Comparison of ENCODE assay signal across 17 cellular contexts in genomic region chr14:47057364-47057763, GRCh38.
DNase-seq lines count a peak whose midpoint lies in the region; TF ChIP-seq lines count a peak whose summit lies in the region.
"Had no signal": no experiment of that assay in that cellular context is flagged by ENCODE, and none has a peak within 500 bp of the region (broad histone marks: within the 10 kb centered on the region; RNA-seq: fewer than 3 reads in every experiment).

No MANE protein-coding gene starts in this region.

- H4K91ac ChIP-seq in H9 (ENCODE audit: insufficient read length, low read depth, low read length): no peak overlapping the region
- no peak overlapping the region for H4K91ac ChIP-seq in neuronal stem cell (ENCODE audit: low read depth, low read length, poor library complexity)

- no peaks in the 10 kb centered on the region for H3K79me2 ChIP-seq in H9 (ENCODE audit: insufficient read depth, low read length)
- no peaks in the 10 kb centered on the region for H3K79me2 ChIP-seq in Karpas-422 (ENCODE audit: low read length)

- H2BK12ac ChIP-seq in H9 (ENCODE audit: insufficient read length, low read depth, low read length) (no peak overlapping the region), neuronal stem cell (ENCODE audit: low read length) (no peak overlapping the region)

- no peaks in the 10 kb centered on the region; a peak in 1 of 7 replicates for H3K36me3 Mint-ChIP-seq in H9 (ENCODE audit: insufficient read depth in 1 of 3, low read depth in 3 of 3)
- H3K36me3 Mint-ChIP-seq: CD8-positive, alpha-beta T cell had no signal

- H2BK15ac ChIP-seq in H9 (ENCODE audit: low read depth, low read length): no peak overlapping the region
- H2BK15ac ChIP-seq in neuronal stem cell (ENCODE audit: low read length): no peak overlapping the region

- H4K20me1 ChIP-seq in H9 (ENCODE audit: control insufficient read depth, insufficient read depth, insufficient read length): no peaks in the 10 kb centered on the region
- no peaks in the 10 kb centered on the region for H4K20me1 ChIP-seq in Karpas-422 (ENCODE audit: insufficient read depth, low read depth, low read length)
- H4K20me1 ChIP-seq: BLaER1 treated with 17β-estradiol and CSF1 and Interleukin-3, amounts not matched to agents 10 nM and 100 nM had no signal

- H3K27ac ChIP-seq in H9 (ENCODE audit: insufficient read length, low read depth, low read length) (no peak overlapping the region), Karpas-422 (ENCODE audit: low read length) (no peak overlapping the region), neuronal stem cell (replicated peaks; ENCODE audit: low read length) (no peak overlapping the region)
- H3K27ac ChIP-seq: BLaER1 treated with 17β-estradiol and CSF1 and Interleukin-3, amounts not matched to agents 10 nM and 100 nM; C4-2B had no signal

- no peak overlapping the region for H2AK5ac ChIP-seq in H9 (ENCODE audit: insufficient read length, low read length)
- H2AK5ac ChIP-seq in neuronal stem cell (ENCODE audit: low read depth, low read length): no peak overlapping the region

- H3K23ac ChIP-seq in H9 (ENCODE audit: insufficient read length, low read depth, low read length) (no peak overlapping the region), neuronal stem cell (ENCODE audit: low read depth, low read length, poor library complexity) (no peak overlapping the region)

- H3K23me2 ChIP-seq in H9 (ENCODE audit: insufficient read length, low read depth, low read length, poor library complexity, severe bottlenecking): no peaks in the 10 kb centered on the region

- H2BK120ac ChIP-seq in H9 (ENCODE audit: low read depth, low read length, poor library complexity, severe bottlenecking): no peak overlapping the region
- H2BK120ac ChIP-seq in neuronal stem cell (ENCODE audit: low read depth, low read length): no peak overlapping the region

- H3K4ac ChIP-seq in H9 (ENCODE audit: low read depth, low read length) (no peak overlapping the region), neuronal stem cell (ENCODE audit: low read length) (no peak overlapping the region)

- no peak overlapping the region for H3K9ac ChIP-seq in H9 (ENCODE audit: extremely low read depth, insufficient read length, low read length)
- H3K9ac ChIP-seq in Karpas-422 (ENCODE audit: low read length): no peak overlapping the region
- no peak overlapping the region for H3K9ac ChIP-seq in neuronal stem cell (ENCODE audit: low read depth, low read length, poor library complexity)
- H3K9ac ChIP-seq: BLaER1 treated with 17β-estradiol and CSF1 and Interleukin-3, amounts not matched to agents 10 nM and 100 nM had no signal

- no peak overlapping the region for H3K18ac ChIP-seq in H9 (ENCODE audit: insufficient read length, low read depth, low read length)
- H3K18ac ChIP-seq in neuronal stem cell (ENCODE audit: low read length): peak overlapping the region; percentile 83

- no peaks in the 10 kb centered on the region for H3K9me3 Mint-ChIP-seq in H9

- H2AFZ ChIP-seq in H9 (ENCODE audit: low read length) (no peak overlapping the region), Karpas-422 (ENCODE audit: low read length) (no peak overlapping the region), neuronal stem cell (ENCODE audit: low read length) (no peak overlapping the region)

- no peak overlapping the region for H2BK5ac ChIP-seq in H9 (ENCODE audit: insufficient read length, low read length)
- no peak overlapping the region for H2BK5ac ChIP-seq in neuronal stem cell (ENCODE audit: low read length)

- DNase-seq in H9: no peak
- no peak for DNase-seq in Karpas-422
- no peak for DNase-seq in neuronal stem cell (ENCODE audit: low spot score)
- DNase-seq in AG08395 (ENCODE audit: low spot score): no peak
- no peak for DNase-seq in iPS-NIHi7 (ENCODE audit: extremely low spot score)
- DNase-seq: 8988T; ACHN; AML-193; Caco-2; Calu3; CD4-positive, alpha-beta T cell; CD8-positive, alpha-beta T cell; DMS79 treated with DMSO at 0.1 percent for 48 hours; GF-D8 had no signal

- H3T11ph ChIP-seq in H9 (ENCODE audit: low read length): no peak overlapping the region

- TF ChIP-seq CTCF in H9 (conservative IDR thresholded peaks at IDR 0.05): no peak

- H3K79me1 ChIP-seq in H9 (ENCODE audit: insufficient read depth, low read depth, low read length, poor library complexity, severe bottlenecking) (no peaks in the 10 kb centered on the region), neuronal stem cell (ENCODE audit: low read depth, low read length) (no peaks in the 10 kb centered on the region)

- H3K36me3 ChIP-seq in Karpas-422 (ENCODE audit: insufficient read depth, low read length) (no peaks in the 10 kb centered on the region), neuronal stem cell (replicated peaks in 1 of 2; ENCODE audit: control insufficient read depth in 2 of 2, insufficient read depth in 2 of 2, low read length in 2 of 2) (no peaks in the 10 kb centered on the region)
- H3K36me3 ChIP-seq: BLaER1 treated with 17β-estradiol and CSF1 and Interleukin-3, amounts not matched to agents 10 nM and 100 nM had no signal

- no peaks in the 10 kb centered on the region for H3K9me2 ChIP-seq in Karpas-422 (replicated peaks; ENCODE audit: insufficient read depth, low read length)

- H3K56ac ChIP-seq in H9 (ENCODE audit: insufficient read length, low read depth, low read length): no peak overlapping the region

- H3K14ac ChIP-seq in H9 (ENCODE audit: insufficient read depth, low read length) (no peak overlapping the region; the same call in 1 of the 2 replicates), neuronal stem cell (ENCODE audit: low read length) (no peak overlapping the region)

- H4K8ac ChIP-seq in H9 (replicated peaks; ENCODE audit: insufficient read length, low read depth, low read length) (no peak overlapping the region), neuronal stem cell (ENCODE audit: low read depth, low read length) (no peak overlapping the region)

- H3K4me3 ChIP-seq in Karpas-422 (ENCODE audit: low read length) (peak overlapping the region; percentile 9; the same call in 1 of the 2 replicates), neuronal stem cell (ENCODE audit: low read length in 2 of 2) (no peak overlapping the region)
- H3K4me3 ChIP-seq: BLaER1 treated with 17β-estradiol and CSF1 and Interleukin-3, amounts not matched to agents 10 nM and 100 nM had no signal

- H3K27me3 ChIP-seq in H9 (ENCODE audit: insufficient read depth, low read length) (no peaks in the 10 kb centered on the region), Karpas-422 (ENCODE audit: low read length) (no peaks in the 10 kb centered on the region), neuronal stem cell (ENCODE audit: control insufficient read depth in 3 of 3, insufficient read depth in 3 of 3, low read depth in 1 of 3, low read length in 3 of 3) (no peaks in the 10 kb centered on the region)
- H3K27me3 ChIP-seq: BLaER1 treated with 17β-estradiol and CSF1 and Interleukin-3, amounts not matched to agents 10 nM and 100 nM had no signal

- H3K4me1 Mint-ChIP-seq in H9: peaks cover 0 to 4% of the 10 kb centered on the region in 2 experiments; a peak in 1 of 4 replicates
- H3K4me1 Mint-ChIP-seq: B cell had no signal

- H3K4me3 Mint-ChIP-seq in H9: no peak overlapping the region
- H3K4me3 Mint-ChIP-seq: B cell; CD4-positive, alpha-beta T cell; CD8-positive, alpha-beta T cell had no signal

- no peaks in the 10 kb centered on the region for H3K27me3 Mint-ChIP-seq in H9 (ENCODE audit: low read depth)
- H3K27me3 Mint-ChIP-seq: B cell; CD4-positive, alpha-beta T cell had no signal

- H3K9me3 ChIP-seq in H9 (ENCODE audit: control insufficient read depth, low read depth, low read length): no peaks in the 10 kb centered on the region
- peaks cover 64% of the 10 kb centered on the region for H3K9me3 ChIP-seq in Karpas-422 (ENCODE audit: low read length)
- no peaks in the 10 kb centered on the region for H3K9me3 ChIP-seq in neuronal stem cell (replicated peaks in 1 of 2; ENCODE audit: control insufficient read depth in 2 of 2, insufficient read depth in 1 of 2, low read depth in 1 of 2, low read length in 2 of 2)
- H3K9me3 ChIP-seq: BLaER1 treated with 17β-estradiol and CSF1 and Interleukin-3, amounts not matched to agents 10 nM and 100 nM; Caco-2 had no signal

- H3K4me2 ChIP-seq in H9 (ENCODE audit: insufficient read depth, insufficient read length, low read length) (no peak overlapping the region), Karpas-422 (ENCODE audit: low read depth, low read length, poor library complexity, severe bottlenecking) (no peak overlapping the region), neuronal stem cell (ENCODE audit: insufficient read depth, low read length, poor library complexity, severe bottlenecking) (no peak overlapping the region)
- H3K4me2 ChIP-seq: BLaER1 treated with 17β-estradiol and CSF1 and Interleukin-3, amounts not matched to agents 10 nM and 100 nM had no signal

- peak overlapping the region in 1 of 3 experiments; percentile 96; a peak in 1 of 7 replicates for H3K27ac Mint-ChIP-seq in H9
- H3K27ac Mint-ChIP-seq: B cell; CD4-positive, alpha-beta T cell; CD8-positive, alpha-beta T cell had no signal

- no peak overlapping the region for H2BK20ac ChIP-seq in H9 (ENCODE audit: low read depth, low read length, poor library complexity, severe bottlenecking)

- H3K4me1 ChIP-seq in H9 (ENCODE audit: insufficient read depth, low read length) (no peaks in the 10 kb centered on the region), Karpas-422 (ENCODE audit: low read length) (no peaks in the 10 kb centered on the region), neuronal stem cell (ENCODE audit: control insufficient read depth in 2 of 2, insufficient read depth in 1 of 2, low read depth in 1 of 2, low read length in 2 of 2) (no peaks in the 10 kb centered on the region)
- H3K4me1 ChIP-seq: BLaER1 treated with 17β-estradiol and CSF1 and Interleukin-3, amounts not matched to agents 10 nM and 100 nM; Caco-2 had no signal

- peak overlapping the region; percentile 95 for H4K5ac ChIP-seq in H9 (ENCODE audit: insufficient read length, low read depth, low read length)
